Comparison of ENCODE assay signal across 9 cellular contexts in genomic region chrX:79366888-79367749, GRCh38. TPM values are rescaled to one million over a fixed set of nuclear protein-coding genes. Genes with fewer than 3 reads are reported as not detected.
A peak's percentile ranks its signal among the peaks of the same experiment; 100 is the strongest.
DNase-seq lines count a peak whose midpoint lies in the region; ATAC-seq and TF ChIP-seq lines count a peak whose summit lies in the region.
"Had no signal": no experiment of that assay in that cellular context is flagged by ENCODE, and none has a peak within 500 bp of the region (broad histone marks: within the 10 kb centered on the region; RNA-seq: fewer than 3 reads in every experiment).

Gene ITM2A, minus strand, starts transcription at chrX:79367334. Its CDS starts 119 bp downstream, at chrX:79367215.

- no peak within 1 kb of the TSS for H3K4me2 ChIP-seq in OCI-LY7 (ENCODE audit: low read length)

- TF ChIP-seq CTCF in OCI-LY7 (conservative IDR thresholded peaks at IDR 0.05; ENCODE audit: low read length) = no peak

- H2AFZ ChIP-seq in OCI-LY7 (ENCODE audit: low read length) = no peak within 1 kb of the TSS

- H3K27ac ChIP-seq in OCI-LY7 (ENCODE audit: low read depth, low read length, poor library complexity, severe bottlenecking) = no peak within 1 kb of the TSS
- H3K27ac ChIP-seq: epithelial cell of prostate had no signal

- no peaks in the 10 kb centered on the region for H3K27me3 Mint-ChIP-seq in activated CD4-positive, alpha-beta T cell treated with anti-CD3 and anti-CD28 coated beads, Interleukin-2, amount 10 ng/mL, durations not matched to agents 24 days and 14 days
- no peaks in the 10 kb centered on the region for H3K27me3 Mint-ChIP-seq in naive B cell
- H3K27me3 Mint-ChIP-seq in stimulated activated naive B cell treated with anti-CD40 and anti-IgM and Interleukin-4, amounts not matched to agents 10 μg/mL and 1 μg/mL and 100 μg/mL, for 72 hours = no peaks in the 10 kb centered on the region

- no peaks in the 10 kb centered on the region for H3K36me3 ChIP-seq in OCI-LY7 (ENCODE audit: insufficient read depth, low read length)

- CTCF ChIA-PET in OCI-LY7 (lab: Charles Lee; ENCODE audit: unreplicated experiment) = no interaction called here

- H3K4me3 Mint-ChIP-seq in activated CD4-positive, alpha-beta T cell treated with anti-CD3 and anti-CD28 coated beads, Interleukin-2, amount 10 ng/mL, durations not matched to agents 24 days and 14 days = peak within 1 kb of the TSS; percentile 99
- peak within 1 kb of the TSS; percentile 85 to 99 (median 96) for H3K4me3 Mint-ChIP-seq in naive B cell
- peak within 1 kb of the TSS; percentile 87 to 95 for H3K4me3 Mint-ChIP-seq in stimulated activated naive B cell treated with anti-CD40 and anti-IgM and Interleukin-4, amounts not matched to agents 10 μg/mL and 1 μg/mL and 100 μg/mL, for 72 hours

- ATAC-seq in HG03196 (IDR thresholded peaks at IDR 0.05; ENCODE audit: unreplicated experiment) (peak; percentile 57), naive B cell (ENCODE audit: low read depth in 2 of 2) (peak; percentile 86 to 88)
- peak; percentile 88 to 89 for ATAC-seq in stimulated activated naive B cell treated with anti-CD40 and anti-IgM and Interleukin-4, amounts not matched to agents 10 μg/mL and 1 μg/mL and 100 μg/mL, for 72 hours (replicated peaks)

- H3K9me3 Mint-ChIP-seq in activated CD4-positive, alpha-beta T cell treated with anti-CD3 and anti-CD28 coated beads, Interleukin-2, amount 10 ng/mL, durations not matched to agents 24 days and 14 days = no peaks in the 10 kb centered on the region
- H3K9me3 Mint-ChIP-seq in naive B cell = peaks cover 0 to 2% (median 0%) of the 10 kb centered on the region in 7 donors
- no peaks in the 10 kb centered on the region for H3K9me3 Mint-ChIP-seq in stimulated activated naive B cell treated with anti-CD40 and anti-IgM and Interleukin-4, amounts not matched to agents 10 μg/mL and 1 μg/mL and 100 μg/mL, for 72 hours

- BruUV-seq in OCI-LY7 (replicated peaks; lab: Mats Ljungman, UMichigan) = no TSS peak

- no peaks in the 10 kb centered on the region for H3K79me2 ChIP-seq in OCI-LY7 (ENCODE audit: insufficient read depth, low read depth, low read length)

- H3K9me2 ChIP-seq in OCI-LY7 (ENCODE audit: insufficient read depth, low read length) = no peaks in the 10 kb centered on the region

- DNase-seq in GM19238 (ENCODE audit: insufficient read length, low spot score) = peak; percentile 3
- DNase-seq in activated CD4-positive, alpha-beta T cell treated with anti-CD3 and anti-CD28 coated beads, Interleukin-2, amount 10 ng/mL, durations not matched to agents 24 days and 14 days = peak; percentile 86
- DNase-seq in ecto neural progenitor cell (ENCODE audit: low spot score) = peak; percentile 54
- peak; percentile 25 for DNase-seq in naive B cell
- DNase-seq in stimulated activated naive B cell treated with anti-CD40 and anti-IgM and Interleukin-4, amounts not matched to agents 10 μg/mL and 1 μg/mL and 100 μg/mL, for 72 hours = peak; percentile 33
- DNase-seq in OCI-LY7 (ENCODE audit: low spot score) = no peak
- DNase-seq in NCI-H524 (lab: John Stamatoyannopoulos, UW) = no peak

- H3K4me1 ChIP-seq in OCI-LY7 (ENCODE audit: insufficient read depth, low read length, poor library complexity, severe bottlenecking) = no peaks in the 10 kb centered on the region

- POLR2A ChIA-PET in OCI-LY7 (lab: Charles Lee) = no interaction called here

- H4K20me1 ChIP-seq in OCI-LY7 (ENCODE audit: insufficient read depth, low read length) = no peaks in the 10 kb centered on the region

- intact Hi-C loops in activated CD4-positive, alpha-beta T cell treated with anti-CD3 and anti-CD28 coated beads, Interleukin-2, amount 10 ng/mL, durations not matched to agents 24 days and 14 days (cut with micrococcal nuclease) = loop anchor here (2.0 to 10.0 kb wide), 9 partner anchors 46 to 1835 kb away; partner anchors contain the start of genes COX7B, CYSLTR1, HMGN5 and MAGT1
- intact Hi-C loops in OCI-LY7 (cut with micrococcal nuclease; ENCODE audit: unreplicated experiment) = no loop called here

- H3K4me3 ChIP-seq in OCI-LY7 (ENCODE audit: low read depth, low read length, poor library complexity, severe bottlenecking) = no peak within 1 kb of the TSS

- H3K27ac Mint-ChIP-seq in activated CD4-positive, alpha-beta T cell treated with anti-CD3 and anti-CD28 coated beads, Interleukin-2, amount 10 ng/mL, durations not matched to agents 24 days and 14 days = peak within 1 kb of the TSS; percentile 99
- H3K27ac Mint-ChIP-seq in naive B cell = peak within 1 kb of the TSS; percentile 86 to 99 (median 92)
- peak within 1 kb of the TSS; percentile 83 for H3K27ac Mint-ChIP-seq in stimulated activated naive B cell treated with anti-CD40 and anti-IgM and Interleukin-4, amounts not matched to agents 10 μg/mL and 1 μg/mL and 100 μg/mL, for 72 hours

- H3K9me3 ChIP-seq in OCI-LY7 (ENCODE audit: low read length) = no peaks in the 10 kb centered on the region

- H3K4me1 Mint-ChIP-seq in activated CD4-positive, alpha-beta T cell treated with anti-CD3 and anti-CD28 coated beads, Interleukin-2, amount 10 ng/mL, durations not matched to agents 24 days and 14 days = peaks cover 30% of the 10 kb centered on the region
- peaks cover 12 to 24% (median 18%) of the 10 kb centered on the region in 3 donors for H3K4me1 Mint-ChIP-seq in naive B cell
- H3K4me1 Mint-ChIP-seq in stimulated activated naive B cell treated with anti-CD40 and anti-IgM and Interleukin-4, amounts not matched to agents 10 μg/mL and 1 μg/mL and 100 μg/mL, for 72 hours = peaks cover 11 to 25% of the 10 kb centered on the region in 2 donors

- peaks cover 13% of the 10 kb centered on the region for H3K36me3 Mint-ChIP-seq in activated CD4-positive, alpha-beta T cell treated with anti-CD3 and anti-CD28 coated beads, Interleukin-2, amount 10 ng/mL, durations not matched to agents 24 days and 14 days (ENCODE audit: low read depth)
- no peaks in the 10 kb centered on the region for H3K36me3 Mint-ChIP-seq in naive B cell
- H3K36me3 Mint-ChIP-seq in stimulated activated naive B cell treated with anti-CD40 and anti-IgM and Interleukin-4, amounts not matched to agents 10 μg/mL and 1 μg/mL and 100 μg/mL, for 72 hours = no peaks in the 10 kb centered on the region

RNA-seq across cellular contexts. Expression of gene ITM2A, which starts in this region (rescaled TPM):
- 102 and 113 TPM in 2 replicates for total RNA-seq in activated CD4-positive, alpha-beta T cell treated with anti-CD3 and anti-CD28 coated beads, Interleukin-2, amount 10 ng/mL, durations not matched to agents 24 days and 14 days
- polyA plus RNA-seq in naive B cell (ENCODE audit: low read depth in 6 of 6) = 100 to 1,000 TPM in 1 of 6 donors, 10 to 100 TPM in 5; 49.9 to 145 (median 76.4) TPM
- total RNA-seq in OCI-LY7 (2014; rRNA removed; shearing (Covaris generic)) = not detected in 2 replicates
- total RNA-seq in OCI-LY7 (2022) = not detected in 2 replicates

Comparison
In these comparisons a context has a peak if more than half of its experiments do, and no peak if none do; other contexts are left out.
1. RNA of gene ITM2A (total RNA-seq): 102 to 113 TPM in activated CD4-positive, alpha-beta T cell treated with anti-CD3 and anti-CD28 coated beads, Interleukin-2, amount 10 ng/mL, durations not matched to agents 24 days and 14 days; not detected in OCI-LY7; every median in the first group is over 100 times any median in the second.
2. DNase-seq: peak in GM19238 (single experiment), activated CD4-positive, alpha-beta T cell treated with anti-CD3 and anti-CD28 coated beads, Interleukin-2, amount 10 ng/mL, durations not matched to agents 24 days and 14 days (single experiment), ecto neural progenitor cell (single experiment), naive B cell (single experiment) and stimulated activated naive B cell treated with anti-CD40 and anti-IgM and Interleukin-4, amounts not matched to agents 10 μg/mL and 1 μg/mL and 100 μg/mL, for 72 hours (single experiment); none in OCI-LY7 (single experiment) and NCI-H524 (0 of 2).
3. Peak in every context shown above with its lines, with median percentiles within 50 percentile points of each other: ATAC-seq, H3K27ac Mint-ChIP-seq and H3K4me3 Mint-ChIP-seq.